In the genomic region with DNA sequence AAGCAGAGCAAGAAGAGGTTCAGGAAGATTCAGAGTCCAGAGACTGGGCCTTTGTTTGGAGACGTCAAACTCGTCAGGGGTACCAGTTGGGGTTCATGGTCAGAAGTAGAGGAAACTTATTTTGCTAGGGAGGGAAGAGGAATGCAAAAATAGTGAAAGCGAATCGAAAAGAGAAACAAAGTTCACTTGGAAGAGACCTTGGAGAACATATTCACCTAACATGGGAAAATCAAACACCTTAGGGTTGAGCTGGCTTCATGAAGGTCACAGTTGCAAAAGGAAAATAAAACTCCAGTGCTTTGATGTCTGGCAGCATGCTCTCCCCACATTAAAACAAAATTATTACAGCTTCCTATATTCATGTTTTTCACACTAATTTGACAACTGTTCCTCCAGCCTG, we compare ENCODE assay signal across 9 cellular contexts.
"Had no signal": no experiment of that assay in that cellular context is flagged by ENCODE, and none has a peak within 500 bp of the region (broad histone marks: within the 10 kb centered on the region; RNA-seq: fewer than 3 reads in every experiment).

No MANE protein-coding gene starts in this region.

- H3K27ac Mint-ChIP-seq: HFFc6 had no signal

- DNase-seq: GM23248, H7, HFFc6, IMR-90, KG1 had no signal

- H3K36me3 ChIP-seq: HAP-1 had no signal

- H3K4me3 Mint-ChIP-seq: HFFc6 had no signal

- FAIRE-seq: K562 had no signal

- H3K4me3 ChIP-seq: GM23248, HAP-1, K562 had no signal

- H3K9ac ChIP-seq: GM23248 had no signal

- H2AFZ ChIP-seq: GM23248 had no signal

- H3K27ac ChIP-seq: GM23248, HL-60 had no signal

- H3K9me3 ChIP-seq: HAP-1 had no signal

- ATAC-seq: HCT116, K562 had no signal
